ENCODE assay signal across 1 cellular context in the genomic region with DNA sequence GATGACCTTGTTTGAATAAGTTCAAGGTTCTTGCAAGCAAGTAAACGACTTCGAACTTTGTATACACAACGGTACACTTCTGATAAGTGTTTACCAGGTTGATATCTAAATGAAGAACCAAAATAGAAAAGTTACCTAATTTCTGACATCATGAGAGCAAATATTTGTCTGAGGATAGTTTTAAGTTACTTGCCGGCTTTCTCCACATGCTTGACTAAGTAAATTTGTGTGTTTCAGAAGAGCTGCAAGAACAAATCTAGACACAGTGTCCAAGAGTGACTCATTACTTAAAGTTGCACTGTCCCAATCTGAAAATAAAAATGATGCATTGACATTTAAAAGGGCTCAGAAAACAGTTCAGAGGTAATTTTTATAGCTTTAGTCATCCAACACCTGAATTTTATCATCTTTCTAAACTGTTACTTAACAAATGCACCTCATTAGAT.
A peak's percentile ranks its signal among the peaks of the same experiment; 100 is the strongest.
TF ChIP-seq lines count a peak whose summit lies in the region.

No MANE protein-coding gene starts in this region.

TF ChIP-seq in HEK293, 187 proteins besides CTCF, POLR2A, EP300 and RAD21 (continued from another document):
- peak; percentile 66 for TF ChIP-seq HIC1 (tag by site-specific recombination; IDR thresholded peaks at IDR 0.05)
- peak; percentile 25; the same call in 1 of the 2 replicates for TF ChIP-seq ZNF10 (tag by site-specific recombination; IDR thresholded peaks at IDR 0.05)
- TF ChIP-seq ZNF184 (tag by site-specific recombination; IDR thresholded peaks at IDR 0.05) = peak; percentile 19; the same call in 1 of the 2 replicates
- 0 out of 2 replicates have a peak, but pooled peaks have one; percentile 42 for TF ChIP-seq GFI1B (tag by site-specific recombination; IDR thresholded peaks at IDR 0.05)
- TF ChIP-seq ZNF837 (tag by site-specific recombination; IDR thresholded peaks at IDR 0.05) = no peak
- TF ChIP-seq ZNF692 (tag by site-specific recombination; IDR thresholded peaks at IDR 0.05) = 0 out of 2 replicates have a peak, but pooled peaks have one; percentile 22
- no peak for TF ChIP-seq KLF9 (tag by site-specific recombination; IDR thresholded peaks at IDR 0.05; ENCODE audit: low read depth)
- TF ChIP-seq SP7 (tag by site-specific recombination; IDR thresholded peaks at IDR 0.05) = peak; percentile 51
- TF ChIP-seq ZNF366 (tag by site-specific recombination; conservative IDR thresholded peaks at IDR 0.05) = peak; percentile 68
- 0 out of 2 replicates have a peak, but pooled peaks have one; percentile 24 for TF ChIP-seq GLI2 (tag by site-specific recombination; IDR thresholded peaks at IDR 0.05; ENCODE audit: borderline replicate concordance, low read depth)
